In genomic region chr12:54355104-54355815, GRCh38 we compare ENCODE assay signal across 1 cellular context.
TF ChIP-seq lines count a peak whose summit lies in the region.

No MANE protein-coding gene starts in this region.

TF ChIP-seq in H1, 55 proteins besides CTCF, POLR2A, EP300 and RAD21:
- peak; percentile 48 for TF ChIP-seq ASH2L (IDR thresholded peaks at IDR 0.05; ENCODE audit: low read length)
- TF ChIP-seq CREB1 (IDR thresholded peaks at IDR 0.05), result no peak
- 0 out of 2 replicates have a peak, but pooled peaks have one; percentile 17 for TF ChIP-seq TAF1 (IDR thresholded peaks at IDR 0.05; ENCODE audit: low read depth, low read length)
- TF ChIP-seq TEAD4 (IDR thresholded peaks at IDR 0.05; ENCODE audit: low read depth, low read length), result peak; percentile 80
- TF ChIP-seq SP1 (IDR thresholded peaks at IDR 0.05; ENCODE audit: low read depth, low read length), result peak; percentile 67; the same call in 1 of the 2 replicates
